In genomic region chr3:141625506-141625905, GRCh38 we compare ENCODE assay signal across 1 cellular context.
TF ChIP-seq lines count a peak whose summit lies in the region.

No MANE protein-coding gene starts in this region.

TF ChIP-seq in IMR-90, 13 proteins besides CTCF, POLR2A, EP300 and RAD21:
- TF ChIP-seq MXI1 (IDR thresholded peaks at IDR 0.05; ENCODE audit: borderline replicate concordance, low read depth, low read length) (no peak), FOS (IDR thresholded peaks at IDR 0.05; ENCODE audit: low read depth, low read length) (no peak), CEBPB (IDR thresholded peaks at IDR 0.05; ENCODE audit: low read depth, low read length) (no peak), NFE2L2 (IDR thresholded peaks at IDR 0.05; ENCODE audit: low read depth, low read length) (no peak), MAFK (IDR thresholded peaks at IDR 0.05; ENCODE audit: low read depth, low read length) (no peak), RCOR1 (IDR thresholded peaks at IDR 0.05; ENCODE audit: insufficient replicate concordance, low read length) (no peak)
